1 cellular context compared by ENCODE assay signal in genomic region chr16:50800074-50800473, GRCh38.
TF ChIP-seq lines count a peak whose summit lies in the region.

No MANE protein-coding gene starts in this region.

TF ChIP-seq in GM12878, 131 proteins besides CTCF, POLR2A, EP300 and RAD21:
- TF ChIP-seq RELA (IDR thresholded peaks at IDR 0.05; ENCODE audit: borderline replicate concordance, partially characterized antibody) (no peak), PAX5 (IDR thresholded peaks at IDR 0.05; ENCODE audit: borderline replicate concordance, low read depth, low read length) (peak; percentile 61; the same call in 1 of the 2 replicates)
